Comparison of ENCODE assay signal across 9 cellular contexts in genomic region chr1:109392788-109393580, GRCh38. TPM values are rescaled to one million over a fixed set of nuclear protein-coding genes. Genes with fewer than 3 reads are reported as not detected.
A peak's percentile ranks its signal among the peaks of the same experiment; 100 is the strongest.
DNase-seq lines count a peak whose midpoint lies in the region; ATAC-seq lines count a peak whose summit lies in the region.
"Had no signal": no experiment of that assay in that cellular context is flagged by ENCODE, and none has a peak within 500 bp of the region (broad histone marks: within the 10 kb centered on the region; RNA-seq: fewer than 3 reads in every experiment).

No MANE protein-coding gene starts in this region.

- peak overlapping the region; percentile 6 for H3K27ac Mint-ChIP-seq in activated naive CD8-positive, alpha-beta T cell treated with anti-CD3 and anti-CD28 coated beads, Interleukin-2, amount 10 ng/mL, durations not matched to agents 7 days and 5 days
- H3K27ac Mint-ChIP-seq in activated naive CD8-positive, alpha-beta T cell treated with anti-CD3 and anti-CD28 coated beads, Interleukin-2, amount 50 U/mL, for 24 hours: no peak overlapping the region
- peak overlapping the region; percentile 93 for H3K27ac Mint-ChIP-seq in dendritic cell treated with granulocyte-macrophage colony-stimulating factor and Interleukin-4, amounts not matched to agents 40 ng/mL and 50 ng/mL, for 4 days

- ATAC-seq in activated naive CD8-positive, alpha-beta T cell treated with anti-CD3 and anti-CD28 coated beads, Interleukin-2, amount 10 ng/mL, durations not matched to agents 7 days and 5 days (ENCODE audit: low read depth): no peak
- ATAC-seq in activated naive CD8-positive, alpha-beta T cell treated with anti-CD3 and anti-CD28 coated beads, Interleukin-2, amount 50 U/mL, for 24 hours: no peak
- ATAC-seq in GM21360 (IDR thresholded peaks at IDR 0.05; ENCODE audit: unreplicated experiment) (no peak), HG02571 (IDR thresholded peaks at IDR 0.05; ENCODE audit: unreplicated experiment) (no peak), GM19351 (IDR thresholded peaks at IDR 0.05; ENCODE audit: unreplicated experiment) (no peak)

- H3K9me3 Mint-ChIP-seq in activated naive CD8-positive, alpha-beta T cell treated with anti-CD3 and anti-CD28 coated beads, Interleukin-2, amount 10 ng/mL, durations not matched to agents 7 days and 5 days: no peaks in the 10 kb centered on the region
- no peaks in the 10 kb centered on the region for H3K9me3 Mint-ChIP-seq in activated naive CD8-positive, alpha-beta T cell treated with anti-CD3 and anti-CD28 coated beads, Interleukin-2, amount 50 U/mL, for 24 hours
- no peaks in the 10 kb centered on the region for H3K9me3 Mint-ChIP-seq in dendritic cell treated with granulocyte-macrophage colony-stimulating factor and Interleukin-4, amounts not matched to agents 40 ng/mL and 50 ng/mL, for 4 days

- POLR2A ChIA-PET in activated naive CD8-positive, alpha-beta T cell treated with anti-CD3 and anti-CD28 coated beads, Interleukin-2, amount 10 ng/mL, durations not matched to agents 7 days and 5 days (lab: Charles Lee): interaction anchor here (0.5 to 1.1 kb wide), 2 partner anchors 9 to 110 kb away, joined by 4 read pairs; partner anchors contain the start of gene PSRC1

- intact Hi-C loops in dendritic cell treated with granulocyte-macrophage colony-stimulating factor and Interleukin-4, amounts not matched to agents 40 ng/mL and 50 ng/mL, for 4 days (cut with micrococcal nuclease): loop anchor here (2.0 to 10.0 kb wide), 2 partner anchors 32 to 48 kb away; no protein-coding TSS in a partner anchor

- H3K36me3 Mint-ChIP-seq in activated naive CD8-positive, alpha-beta T cell treated with anti-CD3 and anti-CD28 coated beads, Interleukin-2, amount 10 ng/mL, durations not matched to agents 7 days and 5 days: peaks cover 3% of the 10 kb centered on the region
- no peaks in the 10 kb centered on the region for H3K36me3 Mint-ChIP-seq in activated naive CD8-positive, alpha-beta T cell treated with anti-CD3 and anti-CD28 coated beads, Interleukin-2, amount 50 U/mL, for 24 hours (ENCODE audit: low read depth)
- H3K36me3 Mint-ChIP-seq in dendritic cell treated with granulocyte-macrophage colony-stimulating factor and Interleukin-4, amounts not matched to agents 40 ng/mL and 50 ng/mL, for 4 days (ENCODE audit: low read depth): peaks cover 9% of the 10 kb centered on the region

- peaks cover 37% of the 10 kb centered on the region for H3K27me3 Mint-ChIP-seq in activated naive CD8-positive, alpha-beta T cell treated with anti-CD3 and anti-CD28 coated beads, Interleukin-2, amount 10 ng/mL, durations not matched to agents 7 days and 5 days
- H3K27me3 Mint-ChIP-seq in activated naive CD8-positive, alpha-beta T cell treated with anti-CD3 and anti-CD28 coated beads, Interleukin-2, amount 50 U/mL, for 24 hours: peaks cover 48% of the 10 kb centered on the region
- H3K27me3 Mint-ChIP-seq in dendritic cell treated with granulocyte-macrophage colony-stimulating factor and Interleukin-4, amounts not matched to agents 40 ng/mL and 50 ng/mL, for 4 days: no peaks in the 10 kb centered on the region

- H3K4me3 Mint-ChIP-seq in activated naive CD8-positive, alpha-beta T cell treated with anti-CD3 and anti-CD28 coated beads, Interleukin-2, amount 10 ng/mL, durations not matched to agents 7 days and 5 days: no peak overlapping the region
- no peak overlapping the region for H3K4me3 Mint-ChIP-seq in activated naive CD8-positive, alpha-beta T cell treated with anti-CD3 and anti-CD28 coated beads, Interleukin-2, amount 50 U/mL, for 24 hours
- peak overlapping the region; percentile 81 for H3K4me3 Mint-ChIP-seq in dendritic cell treated with granulocyte-macrophage colony-stimulating factor and Interleukin-4, amounts not matched to agents 40 ng/mL and 50 ng/mL, for 4 days

- DNase-seq in activated naive CD8-positive, alpha-beta T cell treated with anti-CD3 and anti-CD28 coated beads, Interleukin-2, amount 10 ng/mL, durations not matched to agents 7 days and 5 days: no peak
- no peak for DNase-seq in activated naive CD8-positive, alpha-beta T cell treated with anti-CD3 and anti-CD28 coated beads, Interleukin-2, amount 50 U/mL, for 24 hours
- DNase-seq in midbrain (lab: John Stamatoyannopoulos, UW) (peak; percentile 81), SKM-1 (lab: John Stamatoyannopoulos, UW; ENCODE audit: unreplicated experiment) (no peak)
- DNase-seq: NCI-H1092 treated with DMSO at 0.1 percent for 48 hours had no signal

- H3K4me1 Mint-ChIP-seq in activated naive CD8-positive, alpha-beta T cell treated with anti-CD3 and anti-CD28 coated beads, Interleukin-2, amount 10 ng/mL, durations not matched to agents 7 days and 5 days: peaks cover 35% of the 10 kb centered on the region
- H3K4me1 Mint-ChIP-seq in activated naive CD8-positive, alpha-beta T cell treated with anti-CD3 and anti-CD28 coated beads, Interleukin-2, amount 50 U/mL, for 24 hours: peaks cover 13% of the 10 kb centered on the region
- H3K4me1 Mint-ChIP-seq in dendritic cell treated with granulocyte-macrophage colony-stimulating factor and Interleukin-4, amounts not matched to agents 40 ng/mL and 50 ng/mL, for 4 days (ENCODE audit: low read depth): peaks cover 89% of the 10 kb centered on the region

RNA-seq across cellular contexts. Expression of gene SORT1, which starts 4.7 kb away (rescaled TPM):
- 10 to 100 TPM in 1 of 2 experiments, 1 to 10 TPM in 1; 6.5 to 11.0 TPM for total RNA-seq in activated naive CD8-positive, alpha-beta T cell treated with anti-CD3 and anti-CD28 coated beads, Interleukin-2, amount 10 ng/mL, durations not matched to agents 7 days and 5 days

RNA-seq across cellular contexts. Expression of gene PSMA5, which starts 33.3 kb away (rescaled TPM):
- total RNA-seq in activated naive CD8-positive, alpha-beta T cell treated with anti-CD3 and anti-CD28 coated beads, Interleukin-2, amount 10 ng/mL, durations not matched to agents 7 days and 5 days: 100 to 1,000 TPM; 135 TPM
